In genomic region chr20:47438464-47439381, GRCh38 we compare ENCODE assay signal across 1 cellular context.
TF ChIP-seq lines count a peak whose summit lies in the region.

No MANE protein-coding gene starts in this region.

TF ChIP-seq in IMR-90, 13 proteins besides CTCF, POLR2A, EP300 and RAD21 (continued from another document):
- TF ChIP-seq, protein P1, sequence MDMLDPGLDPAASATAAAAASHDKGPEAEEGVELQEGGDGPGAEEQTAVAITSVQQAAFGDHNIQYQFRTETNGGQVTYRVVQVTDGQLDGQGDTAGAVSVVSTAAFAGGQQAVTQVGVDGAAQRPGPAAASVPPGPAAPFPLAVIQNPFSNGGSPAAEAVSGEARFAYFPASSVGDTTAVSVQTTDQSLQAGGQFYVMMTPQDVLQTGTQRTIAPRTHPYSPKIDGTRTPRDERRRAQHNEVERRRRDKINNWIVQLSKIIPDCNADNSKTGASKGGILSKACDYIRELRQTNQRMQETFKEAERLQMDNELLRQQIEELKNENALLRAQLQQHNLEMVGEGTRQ (IDR thresholded peaks at IDR 0.05; ENCODE audit: low read depth, low read length) = peak; percentile 60; the same call in 1 of the 2 replicates
